ENCODE assay signal across 8 cellular contexts in genomic region chr1:167219646-167220536, GRCh38. TPM values are rescaled to one million over a fixed set of nuclear protein-coding genes. Genes with fewer than 3 reads are reported as not detected.
A peak's percentile ranks its signal among the peaks of the same experiment; 100 is the strongest.
DNase-seq lines count a peak whose midpoint lies in the region; ATAC-seq, FAIRE-seq and TF ChIP-seq lines count a peak whose summit lies in the region.

No MANE protein-coding gene starts in this region.

- H3K36me3 Mint-ChIP-seq in activated B cell treated with CpG ODN at 0.5 μM for 24 hours (ENCODE audit: low read depth) = peaks cover 11% of the 10 kb centered on the region
- peaks cover 16% of the 10 kb centered on the region for H3K36me3 Mint-ChIP-seq in central memory CD8-positive, alpha-beta T cell (ENCODE audit: insufficient read depth)

- FAIRE-seq in islet of Langerhans (lab: Jason Lieb, UNC) = peak; percentile 66

- intact Hi-C loops in activated B cell treated with CpG ODN at 0.5 μM for 24 hours (cut with micrococcal nuclease) = loop anchor here (1.0 to 10.0 kb wide), 15 partner anchors 109 to 1585 kb away; partner anchors contain the start of genes DCAF6, FAM78B, MGST3 and POGK

- H3K4me1 Mint-ChIP-seq in activated B cell treated with CpG ODN at 0.5 μM for 24 hours = peaks cover 29% of the 10 kb centered on the region
- H3K4me1 Mint-ChIP-seq in central memory CD8-positive, alpha-beta T cell = peaks cover 44% of the 10 kb centered on the region

- POLR2A ChIA-PET in activated B cell treated with CpG ODN at 0.5 μM for 24 hours (lab: Charles Lee) = interaction anchor here (0.5 to 3.6 kb wide), 43 partner anchors 9 to 1896 kb away, joined by 3 to 51 read pairs (median 5); partner anchors contain the start of genes CREG1, DCAF6, MPC2 and POGK

- H3K27ac Mint-ChIP-seq in activated B cell treated with CpG ODN at 0.5 μM for 24 hours = peak overlapping the region; percentile 84
- peak overlapping the region; percentile 88 for H3K27ac Mint-ChIP-seq in central memory CD8-positive, alpha-beta T cell (ENCODE audit: low read depth)

- DNase-seq in AG08395 (ENCODE audit: low spot score) (peak; percentile 31), NCI-H226 (peak; percentile 36), activated B cell treated with CpG ODN at 0.5 μM for 24 hours (peak; percentile 81)
- DNase-seq in central memory CD8-positive, alpha-beta T cell (ENCODE audit: low spot score in 2 of 2) = peak; percentile 85 to 88
- DNase-seq in stimulated activated CD4-positive, alpha-beta T cell treated with anti-CD3 and anti-CD28 coated beads, Interleukin-12 subunit alpha, Interleukin-12 subunit beta, amount 100 ng/mL, for 48 hours (ENCODE audit: low read depth in 2 of 3, low spot score in 1 of 3) = peak; percentile 85 to 87 (median 85)

- H3K9me3 Mint-ChIP-seq in activated B cell treated with CpG ODN at 0.5 μM for 24 hours = peaks cover 2% of the 10 kb centered on the region
- H3K9me3 Mint-ChIP-seq in central memory CD8-positive, alpha-beta T cell = no peaks in the 10 kb centered on the region

- CTCF ChIA-PET in activated B cell treated with CpG ODN at 0.5 μM for 24 hours (lab: Charles Lee) = interaction anchor here (0.7 to 2.2 kb wide), 18 partner anchors 12 to 334 kb away, joined by 3 to 13 read pairs (median 5); partner anchors contain the start of gene CREG1

- no peak for TF ChIP-seq CTCF in activated B cell treated with CpG ODN at 0.5 μM for 24 hours (IDR thresholded peaks at IDR 0.05)

- H3K4me3 Mint-ChIP-seq in activated B cell treated with CpG ODN at 0.5 μM for 24 hours = peak overlapping the region; percentile 93
- H3K4me3 Mint-ChIP-seq in central memory CD8-positive, alpha-beta T cell = peak overlapping the region; percentile 94

- H3K27me3 Mint-ChIP-seq in activated B cell treated with CpG ODN at 0.5 μM for 24 hours = no peaks in the 10 kb centered on the region
- H3K27me3 Mint-ChIP-seq in central memory CD8-positive, alpha-beta T cell = no peaks in the 10 kb centered on the region

- peak; percentile 20 for ATAC-seq in GM19025 (IDR thresholded peaks at IDR 0.05; ENCODE audit: low read depth, unreplicated experiment)
- ATAC-seq in HG03196 (IDR thresholded peaks at IDR 0.05; ENCODE audit: unreplicated experiment) = peak; percentile 46
- peak; percentile 33 for ATAC-seq in activated B cell treated with CpG ODN at 0.5 μM for 24 hours (ENCODE audit: low read depth)
- peak; percentile 61 for ATAC-seq in central memory CD8-positive, alpha-beta T cell (replicated peaks; ENCODE audit: extremely low read depth, poor library complexity, severe bottlenecking)

RNA-seq across cellular contexts. Expression of gene POU2F1, which starts 0.8 kb away (rescaled TPM):
- total RNA-seq in activated B cell treated with CpG ODN at 0.5 μM for 24 hours = 30.5 and 35.5 TPM in 2 replicates

Comparison
In these comparisons a context has a peak if more than half of its experiments do, and no peak if none do; other contexts are left out.
1. Peak in every context shown above with its lines: DNase-seq and ATAC-seq.
2. DNase-seq: peak in every context shown above with its lines; median percentile 86 in central memory CD8-positive, alpha-beta T cell; 85 in stimulated activated CD4-positive, alpha-beta T cell treated with anti-CD3 and anti-CD28 coated beads, Interleukin-12 subunit alpha, Interleukin-12 subunit beta, amount 100 ng/mL, for 48 hours; 81 in activated B cell treated with CpG ODN at 0.5 μM for 24 hours; 36 in NCI-H226; 31 in AG08395.